Comparison of ENCODE assay signal across 8 cellular contexts in genomic region chr7:148884299-148885022, GRCh38. TPM values are rescaled to one million over a fixed set of nuclear protein-coding genes. Genes with fewer than 3 reads are reported as not detected.
DNase-seq lines count a peak whose midpoint lies in the region; ATAC-seq and TF ChIP-seq lines count a peak whose summit lies in the region.

No MANE protein-coding gene starts in this region.

- H3K36me3 Mint-ChIP-seq in T-helper 1 cell treated with Interleukin-12 subunit alpha and Interleukin-12 subunit beta and Interleukin-4 antibody, amounts not matched to agents 30 μg/mL and 1 μg/mL, for 36 hours (ENCODE audit: low read depth): peaks cover 8% of the 10 kb centered on the region

- DNase-seq in NCI-H1436 treated with DMSO at 0.1 percent for 48 hours (lab: John Stamatoyannopoulos, UW) (peak; percentile 34), amygdala (lab: John Stamatoyannopoulos, UW) (peak; percentile 8 to 94 (median 86)), right atrium auricular region (ENCODE audit: low spot score) (peak; percentile 93), pulmonary artery endothelial cell (ENCODE audit: low read depth, low spot score) (peak; percentile 69), uterus (peak; percentile 90 to 95)

- H3K4me1 ChIP-seq in right atrium auricular region: peaks cover 0 to 4% of the 10 kb centered on the region in 2 donors
- no peaks in the 10 kb centered on the region for H3K4me1 ChIP-seq in uterus

- peak overlapping the region; percentile 86 to 97 for H3K4me3 ChIP-seq in right atrium auricular region
- peak overlapping the region; percentile 48 to 100 for H3K4me3 ChIP-seq in uterus

- peak overlapping the region; percentile 92 for H3K4me3 Mint-ChIP-seq in T-helper 1 cell treated with Interleukin-12 subunit alpha and Interleukin-12 subunit beta and Interleukin-4 antibody, amounts not matched to agents 30 μg/mL and 1 μg/mL, for 36 hours

- TF ChIP-seq CTCF in right atrium auricular region (IDR thresholded peaks at IDR 0.05): no peak
- TF ChIP-seq CTCF in uterus (IDR thresholded peaks at IDR 0.05): peak in 1 of 4 experiments; percentile 1

- peaks cover 24% of the 10 kb centered on the region for H3K4me1 Mint-ChIP-seq in T-helper 1 cell treated with Interleukin-12 subunit alpha and Interleukin-12 subunit beta and Interleukin-4 antibody, amounts not matched to agents 30 μg/mL and 1 μg/mL, for 36 hours (ENCODE audit: low read depth)

- H3K27me3 ChIP-seq in right atrium auricular region (no peaks in the 10 kb centered on the region), uterus (no peaks in the 10 kb centered on the region)

- no peaks in the 10 kb centered on the region for H3K36me3 ChIP-seq in right atrium auricular region
- no peaks in the 10 kb centered on the region for H3K36me3 ChIP-seq in uterus

- peak overlapping the region; percentile 97 for H3K27ac Mint-ChIP-seq in T-helper 1 cell treated with Interleukin-12 subunit alpha and Interleukin-12 subunit beta and Interleukin-4 antibody, amounts not matched to agents 30 μg/mL and 1 μg/mL, for 36 hours

- no peaks in the 10 kb centered on the region for H3K9me3 ChIP-seq in right atrium auricular region
- no peaks in the 10 kb centered on the region for H3K9me3 ChIP-seq in uterus

- no peaks in the 10 kb centered on the region for H3K9me3 Mint-ChIP-seq in T-helper 1 cell treated with Interleukin-12 subunit alpha and Interleukin-12 subunit beta and Interleukin-4 antibody, amounts not matched to agents 30 μg/mL and 1 μg/mL, for 36 hours

- ATAC-seq in GM18498 (IDR thresholded peaks at IDR 0.05; ENCODE audit: unreplicated experiment): peak; percentile 88
- peak; percentile 90 for ATAC-seq in HG02852 (IDR thresholded peaks at IDR 0.05; ENCODE audit: unreplicated experiment)

- intact Hi-C loops in uterus (cut with DNase I; ENCODE audit: low total_unique reads): loop anchor here (10.0 kb wide), 1 partner anchor 80 kb away; no protein-coding TSS in a partner anchor

- peak overlapping the region; percentile 96 to 98 for H3K27ac ChIP-seq in right atrium auricular region
- H3K27ac ChIP-seq in uterus: peak overlapping the region; percentile 90 to 98

- TF ChIP-seq POLR2A in uterus (IDR thresholded peaks at IDR 0.05): peak; percentile 74 to 90

- H3K27me3 Mint-ChIP-seq in T-helper 1 cell treated with Interleukin-12 subunit alpha and Interleukin-12 subunit beta and Interleukin-4 antibody, amounts not matched to agents 30 μg/mL and 1 μg/mL, for 36 hours (ENCODE audit: low read depth): no peaks in the 10 kb centered on the region

RNA-seq across cellular contexts. Expression of gene EZH2, which starts 0.4 kb away (rescaled TPM):
- total RNA-seq in right atrium auricular region (under 1 TPM; 0.26 to 0.98 TPM), pulmonary artery endothelial cell (17.4 and 18.6 TPM in 2 replicates), uterus (10 to 100 TPM in 1 of 4 donors, 1 to 10 TPM in 3; 1.2 to 35.3 (median 2.1) TPM)

Comparison
In these comparisons a context has a peak if more than half of its experiments do, and no peak if none do; other contexts are left out.
1. Peak in every context shown above with its lines: DNase-seq, ATAC-seq, H3K4me3 ChIP-seq and H3K27ac ChIP-seq.
2. DNase-seq: peak in every context shown above with its lines; median percentile 93 in right atrium auricular region; 92 in uterus; 86 in amygdala; 69 in pulmonary artery endothelial cell; 34 in NCI-H1436 treated with DMSO at 0.1 percent for 48 hours.